Comparison of ENCODE assay signal across 9 cellular contexts in genomic region chr1:118223426-118223825, GRCh38. TPM values are rescaled to one million over a fixed set of nuclear protein-coding genes. Genes with fewer than 3 reads are reported as not detected.
DNase-seq lines count a peak whose midpoint lies in the region; ATAC-seq and TF ChIP-seq lines count a peak whose summit lies in the region.
"Had no signal": no experiment of that assay in that cellular context is flagged by ENCODE, and none has a peak within 500 bp of the region (broad histone marks: within the 10 kb centered on the region; RNA-seq: fewer than 3 reads in every experiment).

No MANE protein-coding gene starts in this region.

- no peak for TF ChIP-seq POLR2A in breast epithelium (IDR thresholded peaks at IDR 0.05)

- H3K79me2 ChIP-seq in OCI-LY7 (ENCODE audit: insufficient read depth, low read depth, low read length) = no peaks in the 10 kb centered on the region

- 21 to 31% methylated on average over 1 of the region's 1 CpG for WGBS in heart right ventricle, 2 donors

- H3K9me3 ChIP-seq in breast epithelium = no peaks in the 10 kb centered on the region
- H3K9me3 ChIP-seq in OCI-LY7 (ENCODE audit: low read length) = no peaks in the 10 kb centered on the region
- H3K9me3 ChIP-seq in heart right ventricle = peaks cover 0 to 17% (median 0%) of the 10 kb centered on the region in 11 donors

- CTCF ChIA-PET in MCF 10A (lab: Yijun Ruan, JAX) = interaction anchor here (0.6 to 1.3 kb wide), 5 partner anchors 20 to 340 kb away, joined by 3 to 5 read pairs (median 3); no protein-coding TSS in a partner anchor
- CTCF ChIA-PET in OCI-LY7 (lab: Charles Lee; ENCODE audit: unreplicated experiment) = no interaction called here

- H2AFZ ChIP-seq in OCI-LY7 (ENCODE audit: low read length) = no peak overlapping the region

- H3K36me3 Mint-ChIP-seq in MCF 10A (ENCODE audit: insufficient read depth, unreplicated experiment) = no peaks in the 10 kb centered on the region
- H3K36me3 Mint-ChIP-seq: memory B cell had no signal

- intact Hi-C loops in MCF 10A (cut with micrococcal nuclease) (no loop called here), breast epithelium (cut with DNase I; ENCODE audit: low total_unique reads) (no loop called here), OCI-LY7 (cut with micrococcal nuclease; ENCODE audit: unreplicated experiment) (no loop called here), heart right ventricle (cut with DNase I) (loop anchor here in 5 of 10 donors (1.0 to 5.0 kb wide), 4 partner anchors 494 to 785 kb away; no protein-coding TSS in a partner anchor)

- H3K27me3 ChIP-seq in breast epithelium (no peaks in the 10 kb centered on the region), heart right ventricle (no peaks in the 10 kb centered on the region)

- ATAC-seq in heart right ventricle (peak in 4 of 8 donors; percentile 57 to 79 (median 64)), HG02763 (IDR thresholded peaks at IDR 0.05; ENCODE audit: unreplicated experiment) (no peak), HG02885 (IDR thresholded peaks at IDR 0.05; ENCODE audit: poor library complexity, unreplicated experiment) (no peak)

- TF ChIP-seq CTCF in MCF 10A (IDR thresholded peaks at IDR 0.05; ENCODE audit: unreplicated experiment) (peak; percentile 26), breast epithelium (IDR thresholded peaks at IDR 0.05) (no peak), OCI-LY7 (conservative IDR thresholded peaks at IDR 0.05; ENCODE audit: low read length) (peak; percentile 56), heart right ventricle (IDR thresholded peaks at IDR 0.05) (peak; percentile 14 to 56 (median 45))

- no peaks in the 10 kb centered on the region for H3K4me1 Mint-ChIP-seq in MCF 10A (ENCODE audit: insufficient read depth, unreplicated experiment)
- H3K4me1 Mint-ChIP-seq: memory B cell had no signal

- H3K4me1 ChIP-seq in breast epithelium (no peaks in the 10 kb centered on the region), OCI-LY7 (ENCODE audit: insufficient read depth, low read length, poor library complexity, severe bottlenecking) (no peaks in the 10 kb centered on the region), heart right ventricle (no peaks in the 10 kb centered on the region)

- no peak overlapping the region for H3K4me2 ChIP-seq in OCI-LY7 (ENCODE audit: low read length)

- H3K27ac ChIP-seq in breast epithelium (no peak overlapping the region), OCI-LY7 (ENCODE audit: low read depth, low read length, poor library complexity, severe bottlenecking) (no peak overlapping the region), heart right ventricle (no peak overlapping the region)

- BruUV-seq in MCF 10A (replicated peaks; lab: Mats Ljungman, UMichigan) = no TSS peak
- BruUV-seq in OCI-LY7 (replicated peaks; lab: Mats Ljungman, UMichigan) = no TSS peak

- H3K27me3 Mint-ChIP-seq in MCF 10A (ENCODE audit: insufficient read depth, unreplicated experiment) = no peaks in the 10 kb centered on the region

- H3K4me3 ChIP-seq in breast epithelium = no peak overlapping the region
- no peak overlapping the region for H3K4me3 ChIP-seq in OCI-LY7 (ENCODE audit: low read depth, low read length, poor library complexity, severe bottlenecking)
- H3K4me3 ChIP-seq in heart right ventricle = no peak overlapping the region

- H3K36me3 ChIP-seq in breast epithelium (no peaks in the 10 kb centered on the region), OCI-LY7 (ENCODE audit: insufficient read depth, low read length) (no peaks in the 10 kb centered on the region), heart right ventricle (no peaks in the 10 kb centered on the region)

- peak; percentile 45 for DNase-seq in MCF 10A (ENCODE audit: unreplicated experiment)
- DNase-seq in breast epithelium (ENCODE audit: low spot score in 2 of 2) = no peak
- peak; percentile 7 for DNase-seq in OCI-LY7 (ENCODE audit: low spot score)
- peak in 1 of 2 donors; percentile 15 for DNase-seq in heart right ventricle
- DNase-seq in germinal center (ENCODE audit: low spot score) = no peak
- DNase-seq in LoVo (ENCODE audit: low spot score) = no peak

- no peak overlapping the region for H3K4me3 Mint-ChIP-seq in MCF 10A (ENCODE audit: unreplicated experiment)
- H3K4me3 Mint-ChIP-seq: memory B cell had no signal

- H3K9me2 ChIP-seq in OCI-LY7 (ENCODE audit: insufficient read depth, low read length) = no peaks in the 10 kb centered on the region

- POLR2A ChIA-PET in MCF 10A (lab: Yijun Ruan, JAX) (no interaction called here), OCI-LY7 (lab: Charles Lee) (no interaction called here)

- no peaks in the 10 kb centered on the region for H3K9me3 Mint-ChIP-seq in MCF 10A (ENCODE audit: unreplicated experiment)
- H3K9me3 Mint-ChIP-seq: memory B cell had no signal

- no peaks in the 10 kb centered on the region for H4K20me1 ChIP-seq in OCI-LY7 (ENCODE audit: insufficient read depth, low read length)

- H3K27ac Mint-ChIP-seq in MCF 10A (ENCODE audit: low read depth, unreplicated experiment) = no peak overlapping the region
- H3K27ac Mint-ChIP-seq: memory B cell had no signal

RNA-seq across cellular contexts. Expression of gene SPAG17, which starts 38.4 kb away (rescaled TPM):
- not detected in 2 replicates for total RNA-seq in MCF 10A (2022)
- total RNA-seq in breast epithelium = 1 to 10 TPM; 1.3 to 6.9 (median 5.9) TPM
- not detected in 2 replicates for total RNA-seq in OCI-LY7 (2014; rRNA removed; shearing (Covaris generic))
- not detected in 2 replicates for total RNA-seq in OCI-LY7 (2022)
- under 1 TPM in 1 of 10 donors, not detected in 9; 0.06 TPM for total RNA-seq in heart right ventricle
- polyA plus RNA-seq in heart right ventricle = under 1 TPM in 1 of 2 donors, not detected in 1; 0.01 TPM

Comparison
In these comparisons a context has a peak if more than half of its experiments do, and no peak if none do; other contexts are left out.
1. DNase-seq: peak in MCF 10A (single experiment) and OCI-LY7 (single experiment); none in breast epithelium (0 of 2), germinal center (single experiment) and LoVo (single experiment).
2. CTCF ChIP-seq: peak in MCF 10A (single experiment), OCI-LY7 (single experiment) and heart right ventricle (9 of 9); none in breast epithelium (0 of 3).